8 cellular contexts compared by ENCODE assay signal in genomic region chr2:43132523-43133301, GRCh38.
DNase-seq lines count a peak whose midpoint lies in the region; ATAC-seq and TF ChIP-seq lines count a peak whose summit lies in the region.

No MANE protein-coding gene starts in this region.

- intact Hi-C loops in PC-9 (cut with micrococcal nuclease; ENCODE audit: unreplicated experiment) (loop anchor here (5.0 to 10.0 kb wide), 2 partner anchors 335 to 412 kb away; no protein-coding TSS in a partner anchor), mammary epithelial cell (cut with micrococcal nuclease) (loop anchor here (5.0 to 10.0 kb wide), 2 partner anchors 278 to 410 kb away; no protein-coding TSS in a partner anchor)

- H3K4me1 ChIP-seq in PC-9 (replicated peaks; ENCODE audit: insufficient read depth), result peaks cover 55% of the 10 kb centered on the region
- H3K4me1 ChIP-seq in mammary epithelial cell (ENCODE audit: insufficient read depth, low read length), result peaks cover 33% of the 10 kb centered on the region
- no peaks in the 10 kb centered on the region for H3K4me1 ChIP-seq in rectal smooth muscle tissue (ENCODE audit: control insufficient read depth, insufficient read depth, low read length)

- H3K9ac ChIP-seq in mammary epithelial cell (ENCODE audit: insufficient read depth, low read length) (no peak overlapping the region), rectal smooth muscle tissue (ENCODE audit: low read length) (peak overlapping the region; percentile 27)

- H3K9me3 ChIP-seq in PC-9 (ENCODE audit: insufficient read depth, low read depth), result no peaks in the 10 kb centered on the region
- H3K9me3 ChIP-seq in mammary epithelial cell (replicated peaks; ENCODE audit: insufficient read depth, low read length), result no peaks in the 10 kb centered on the region

- H3K36me3 ChIP-seq in PC-9 (ENCODE audit: low read depth) (no peaks in the 10 kb centered on the region), mammary epithelial cell (ENCODE audit: insufficient read depth, low read length) (no peaks in the 10 kb centered on the region), rectal smooth muscle tissue (ENCODE audit: control insufficient read depth, insufficient read depth, low read length) (no peaks in the 10 kb centered on the region)

- H3K4me1 Mint-ChIP-seq in progenitor cell of endocrine pancreas (ENCODE audit: low read depth), result peaks cover 37% of the 10 kb centered on the region

- H3F3A ChIP-seq in PC-9 (ENCODE audit: insufficient read depth, low read depth), result peaks cover 31% of the 10 kb centered on the region; the same call in 1 of the 2 replicates

- CTCF ChIA-PET in PC-9 (lab: Charles Lee), result interaction anchor here (0.6 to 1.4 kb wide), 2 partner anchors 96 to 353 kb away, joined by 3 to 6 read pairs; no protein-coding TSS in a partner anchor
- CTCF ChIA-PET in mammary epithelial cell (lab: Charles Lee; ENCODE audit: low non-redundant PET), result no interaction called here

- in situ Hi-C loops in GM13977 (cut with MboI; ENCODE audit: low pct_unique_long_range_greater_than_20kb, low sequenced_read_pairs, unreplicated experiment) (no loop called here), mammary epithelial cell (cut with MboI; ENCODE audit: low sequenced_read_pairs in 2 of 2) (no loop called here)

- no peaks in the 10 kb centered on the region for H3K9me2 ChIP-seq in PC-9 (ENCODE audit: insufficient read depth)

- TF ChIP-seq CTCF in GM13977 (IDR thresholded peaks at IDR 0.05; ENCODE audit: extremely low read depth, insufficient read depth, missing control alignments), result no peak
- TF ChIP-seq CTCF in PC-9 (conservative IDR thresholded peaks at IDR 0.05), result no peak
- no peak for TF ChIP-seq CTCF in mammary epithelial cell (conservative IDR thresholded peaks at IDR 0.05 in 1 of 2, IDR thresholded peaks at IDR 0.05 in 1 of 2; ENCODE audit: extremely low read depth in 1 of 2, insufficient read depth in 1 of 2, low read depth in 1 of 2, low read length in 2 of 2)
- TF ChIP-seq CTCF in progenitor cell of endocrine pancreas (IDR thresholded peaks at IDR 0.05; ENCODE audit: unreplicated experiment), result no peak

- no TSS peak for BruUV-seq in PC-9 (replicated peaks; lab: Mats Ljungman, UMichigan)
- BruUV-seq in mammary epithelial cell (replicated peaks; lab: Mats Ljungman, UMichigan), result no TSS peak

- no peak overlapping the region for H2AFZ ChIP-seq in PC-9
- no peak overlapping the region for H2AFZ ChIP-seq in mammary epithelial cell (ENCODE audit: low read depth, low read length)

- H3K27me3 ChIP-seq in PC-9 (ENCODE audit: insufficient read depth, low read depth), result no peaks in the 10 kb centered on the region
- H3K27me3 ChIP-seq in mammary epithelial cell (ENCODE audit: insufficient read depth, low read length), result no peaks in the 10 kb centered on the region
- H3K27me3 ChIP-seq in rectal smooth muscle tissue (ENCODE audit: control insufficient read depth, insufficient read depth, low read length), result no peaks in the 10 kb centered on the region

- H3K36me3 Mint-ChIP-seq in progenitor cell of endocrine pancreas (ENCODE audit: insufficient read depth), result no peaks in the 10 kb centered on the region

- peak overlapping the region; percentile 66 for H3K27ac ChIP-seq in PC-9
- peak overlapping the region; percentile 89 for H3K27ac ChIP-seq in mammary epithelial cell (ENCODE audit: insufficient read depth, low read depth, low read length)
- no peak overlapping the region for H3K27ac ChIP-seq in rectal smooth muscle tissue (ENCODE audit: low read depth, low read length)

- DNase-seq in GM13977 (ENCODE audit: low spot score) (peak; percentile 44), PC-9 (no peak), mammary epithelial cell (no peak), progenitor cell of endocrine pancreas (ENCODE audit: low spot score, unreplicated experiment) (no peak), DMS79 treated with DMSO at 0.1 percent for 48 hours (lab: John Stamatoyannopoulos, UW) (no peak)

- H3K4me3 Mint-ChIP-seq in progenitor cell of endocrine pancreas (ENCODE audit: low read depth), result no peak overlapping the region

- H3K27ac Mint-ChIP-seq in progenitor cell of endocrine pancreas, result no peak overlapping the region

- no peaks in the 10 kb centered on the region for H3K79me2 ChIP-seq in PC-9 (ENCODE audit: low read depth)
- H3K79me2 ChIP-seq in mammary epithelial cell (ENCODE audit: insufficient read depth, low read length), result no peaks in the 10 kb centered on the region

- H3K4me2 ChIP-seq in PC-9, result peak overlapping the region; percentile 66; the same call in 1 of the 2 replicates
- H3K4me2 ChIP-seq in mammary epithelial cell (ENCODE audit: insufficient read depth, low read depth, low read length), result no peak overlapping the region

- no peak for ATAC-seq in GM18907 (IDR thresholded peaks at IDR 0.05; ENCODE audit: unreplicated experiment)
- no peak for ATAC-seq in HG02884 (IDR thresholded peaks at IDR 0.05; ENCODE audit: unreplicated experiment)

- no peaks in the 10 kb centered on the region for H3K9me3 Mint-ChIP-seq in progenitor cell of endocrine pancreas (ENCODE audit: low read depth)

- H3K4me3 ChIP-seq in PC-9 (no peak overlapping the region), mammary epithelial cell (replicated peaks in 1 of 3; ENCODE audit: insufficient read depth in 1 of 3, low read depth in 2 of 3, low read length in 3 of 3) (no peak overlapping the region), rectal smooth muscle tissue (ENCODE audit: low read length) (no peak overlapping the region)

- WGBS in mammary epithelial cell (ENCODE audit: low coverage, missing lambda C conversion rate), result 95% methylated on average over 8 of the region's 17 CpGs

- H4K20me1 ChIP-seq in PC-9 (ENCODE audit: insufficient read depth), result no peaks in the 10 kb centered on the region
- no peaks in the 10 kb centered on the region for H4K20me1 ChIP-seq in mammary epithelial cell (ENCODE audit: insufficient read depth, low read length)

- POLR2A ChIA-PET in PC-9 (lab: Charles Lee; ENCODE audit: unreplicated experiment), result interaction anchor here (0.8 kb wide), 1 partner anchor 94 kb away, joined by 3 read pairs; the partner anchor contains the start of gene ZFP36L2

- peaks cover 7% of the 10 kb centered on the region for H3K27me3 Mint-ChIP-seq in progenitor cell of endocrine pancreas

- dilution Hi-C loops in mammary epithelial cell (cut with HindIII; ENCODE audit: low sequenced_read_pairs), result no loop called here
